Comparison of ENCODE assay signal across 8 cellular contexts in genomic region chr2:134119117-134119671, GRCh38.
DNase-seq lines count a peak whose midpoint lies in the region; ATAC-seq and TF ChIP-seq lines count a peak whose summit lies in the region.

No MANE protein-coding gene starts in this region.

- peak overlapping the region; percentile 98 for H3K27ac Mint-ChIP-seq in activated B cell treated with CpG ODN at 0.5 μM for 24 hours

- H3K4me3 ChIP-seq in cardiac muscle cell (peak overlapping the region; percentile 88), iPS-20b (ENCODE audit: low read length) (peak overlapping the region; percentile 63), thymus (ENCODE audit: low read length) (peak overlapping the region; percentile 95)

- DNase-seq in cardiac muscle cell (ENCODE audit: low read depth in 1 of 2, low spot score in 1 of 2): no peak
- no peak for DNase-seq in Right ventricle myocardium inferior (ENCODE audit: missing footprints)
- DNase-seq in activated B cell treated with CpG ODN at 0.5 μM for 24 hours: no peak
- no peak for DNase-seq in NK-92 treated with Interleukin-12 subunit alpha and Interleukin-12 subunit beta, amount 100 ng/mL, for 24 hours (lab: John Stamatoyannopoulos, UW)
- no peak for DNase-seq in hippocampal formation (lab: John Stamatoyannopoulos, UW)

- no peak overlapping the region for H3K9ac ChIP-seq in iPS-20b (ENCODE audit: low read depth, low read length)

- peak overlapping the region; percentile 99 for H3K4me3 Mint-ChIP-seq in activated B cell treated with CpG ODN at 0.5 μM for 24 hours

- WGBS in thymus: 41% methylated on average over 8 of the region's 8 CpGs

- H3K36me3 ChIP-seq in cardiac muscle cell (no peaks in the 10 kb centered on the region), iPS-20b (ENCODE audit: insufficient read depth, low read depth, low read length) (no peaks in the 10 kb centered on the region), thymus (ENCODE audit: control insufficient read depth, insufficient read depth) (no peaks in the 10 kb centered on the region)

- H3K4me1 Mint-ChIP-seq in activated B cell treated with CpG ODN at 0.5 μM for 24 hours: peaks cover 45% of the 10 kb centered on the region

- H3K9me3 ChIP-seq in cardiac muscle cell (ENCODE audit: low read depth): no peaks in the 10 kb centered on the region
- no peaks in the 10 kb centered on the region for H3K9me3 ChIP-seq in iPS-20b (ENCODE audit: insufficient read depth, low read depth, low read length)
- no peaks in the 10 kb centered on the region for H3K9me3 ChIP-seq in thymus (ENCODE audit: control insufficient read depth)

- H3K27me3 ChIP-seq in cardiac muscle cell: no peaks in the 10 kb centered on the region
- peaks cover 13% of the 10 kb centered on the region for H3K27me3 ChIP-seq in iPS-20b (ENCODE audit: insufficient read depth, low read length)
- H3K27me3 ChIP-seq in thymus (ENCODE audit: control insufficient read depth, insufficient read depth): no peaks in the 10 kb centered on the region

- POLR2A ChIA-PET in activated B cell treated with CpG ODN at 0.5 μM for 24 hours (lab: Charles Lee): interaction anchor here (0.8 to 4.7 kb wide), 25 partner anchors 9 to 799 kb away, joined by 3 to 63 read pairs (median 6); partner anchors contain the start of genes CCNT2 and MGAT5

- no peaks in the 10 kb centered on the region for H3K9me3 Mint-ChIP-seq in activated B cell treated with CpG ODN at 0.5 μM for 24 hours

- TF ChIP-seq CTCF in cardiac muscle cell (IDR thresholded peaks at IDR 0.05; ENCODE audit: low read depth, low read length) (no peak), activated B cell treated with CpG ODN at 0.5 μM for 24 hours (IDR thresholded peaks at IDR 0.05) (no peak)

- no peak overlapping the region for H3K27ac ChIP-seq in cardiac muscle cell
- no peak overlapping the region for H3K27ac ChIP-seq in iPS-20b (ENCODE audit: low read length)
- H3K27ac ChIP-seq in thymus (ENCODE audit: low read depth): no peak overlapping the region

- H3K36me3 Mint-ChIP-seq in activated B cell treated with CpG ODN at 0.5 μM for 24 hours (ENCODE audit: low read depth): peaks cover 4% of the 10 kb centered on the region

- H3K4me1 ChIP-seq in cardiac muscle cell (ENCODE audit: low read depth) (peaks cover 32% of the 10 kb centered on the region), iPS-20b (ENCODE audit: insufficient read depth, low read length) (peaks cover 15% of the 10 kb centered on the region; the same call in 1 of the 2 replicates), thymus (ENCODE audit: control insufficient read depth, insufficient read depth, low read length) (peaks cover 20% of the 10 kb centered on the region)

- intact Hi-C loops in Right ventricle myocardium inferior (cut with DNase I): loop anchor here (2.0 to 5.0 kb wide), 6 partner anchors 88 to 332 kb away; no protein-coding TSS in a partner anchor
- intact Hi-C loops in activated B cell treated with CpG ODN at 0.5 μM for 24 hours (cut with micrococcal nuclease): loop anchor here (1.0 to 10.0 kb wide), 7 partner anchors 60 to 616 kb away; no protein-coding TSS in a partner anchor

- CTCF ChIA-PET in activated B cell treated with CpG ODN at 0.5 μM for 24 hours (lab: Charles Lee): interaction anchor here (0.6 to 9.9 kb wide), 54 partner anchors 9 to 333 kb away, joined by 3 to 243 read pairs (median 4); partner anchors contain the start of gene MGAT5

- H3K27me3 Mint-ChIP-seq in activated B cell treated with CpG ODN at 0.5 μM for 24 hours: no peaks in the 10 kb centered on the region

- ATAC-seq in Right ventricle myocardium inferior (no peak), HG03095 (IDR thresholded peaks at IDR 0.05; ENCODE audit: unreplicated experiment) (peak; percentile 13), activated B cell treated with CpG ODN at 0.5 μM for 24 hours (ENCODE audit: low read depth) (peak; percentile 7)
